9 cellular contexts compared by ENCODE assay signal in genomic region chr19:38675611-38676010, GRCh38. TPM values are rescaled to one million over a fixed set of nuclear protein-coding genes. Genes with fewer than 3 reads are reported as not detected.
DNase-seq lines count a peak whose midpoint lies in the region; ATAC-seq, FAIRE-seq and TF ChIP-seq lines count a peak whose summit lies in the region.
"Had no signal": no experiment of that assay in that cellular context is flagged by ENCODE, and none has a peak within 500 bp of the region (broad histone marks: within the 10 kb centered on the region; RNA-seq: fewer than 3 reads in every experiment).

No MANE protein-coding gene starts in this region.

- 88 to 96% methylated on average over 5 of the region's 5 CpGs for WGBS in pancreas, 2 donors

- TF ChIP-seq CTCF in Peyer's patch (IDR thresholded peaks at IDR 0.05) (peak in 4 of 6 experiments; percentile 23 to 74 (median 66)), pancreas (IDR thresholded peaks at IDR 0.05) (no peak)

- peak overlapping the region in 3 of 4 donors; percentile 11 to 77 (median 70) for H3K4me3 Mint-ChIP-seq in CD4-positive, CD25-positive, alpha-beta regulatory T cell

- H3K4me1 ChIP-seq in CD4-positive, CD25-positive, alpha-beta regulatory T cell (ENCODE audit: control insufficient read depth, insufficient read depth, low read length, poor library complexity, severe bottlenecking), result peaks cover 80% of the 10 kb centered on the region
- H3K4me1 ChIP-seq in Peyer's patch (peaks cover 7 to 89% (median 29%) of the 10 kb centered on the region in 4 donors), pancreas (peaks cover 57 to 62% (median 61%) of the 10 kb centered on the region in 3 donors)

- H3K4me3 ChIP-seq in CD4-positive, CD25-positive, alpha-beta regulatory T cell (ENCODE audit: low read depth, low read length), result peak overlapping the region; percentile 10
- H3K4me3 ChIP-seq in Peyer's patch (no peak overlapping the region), pancreas (no peak overlapping the region)

- peak in 1 of 2 donors; percentile 74 for TF ChIP-seq POLR2A in Peyer's patch (IDR thresholded peaks at IDR 0.05)

- peaks cover 10 to 89% (median 66%) of the 10 kb centered on the region in 4 donors for H3K4me1 Mint-ChIP-seq in CD4-positive, CD25-positive, alpha-beta regulatory T cell

- intact Hi-C loops in pancreas (cut with DNase I), result no loop called here

- H3K27me3 Mint-ChIP-seq in CD4-positive, CD25-positive, alpha-beta regulatory T cell, result no peaks in the 10 kb centered on the region

- H3K36me3 Mint-ChIP-seq in CD4-positive, CD25-positive, alpha-beta regulatory T cell, result peaks cover 16% of the 10 kb centered on the region

- FAIRE-seq in pancreas (lab: Jason Lieb, UNC), result no peak

- H3K9me3 ChIP-seq in CD4-positive, CD25-positive, alpha-beta regulatory T cell (ENCODE audit: control insufficient read depth in 2 of 2, low read length in 2 of 2), result no peaks in the 10 kb centered on the region
- H3K9me3 ChIP-seq in Peyer's patch (no peaks in the 10 kb centered on the region), pancreas (no peaks in the 10 kb centered on the region)

- H3K36me3 ChIP-seq in CD4-positive, CD25-positive, alpha-beta regulatory T cell (ENCODE audit: control insufficient read depth, insufficient read depth, low read length), result no peaks in the 10 kb centered on the region
- H3K36me3 ChIP-seq in Peyer's patch (no peaks in the 10 kb centered on the region), pancreas (no peaks in the 10 kb centered on the region)

- ATAC-seq in CD4-positive, CD25-positive, alpha-beta regulatory T cell (ENCODE audit: low read depth in 2 of 2), result peak; percentile 52 to 54
- ATAC-seq in pancreas (no peak), HG03175 (IDR thresholded peaks at IDR 0.05; ENCODE audit: unreplicated experiment) (no peak), GM18520 (IDR thresholded peaks at IDR 0.05; ENCODE audit: unreplicated experiment) (no peak)

- no peaks in the 10 kb centered on the region for H3K27me3 ChIP-seq in CD4-positive, CD25-positive, alpha-beta regulatory T cell (ENCODE audit: control insufficient read depth, insufficient read depth, low read length)
- H3K27me3 ChIP-seq in Peyer's patch (no peaks in the 10 kb centered on the region), pancreas (no peaks in the 10 kb centered on the region)

- H3K27ac Mint-ChIP-seq in CD4-positive, CD25-positive, alpha-beta regulatory T cell, result peak overlapping the region; percentile 85 to 95 (median 89)

- peak overlapping the region; percentile 60 for H3K27ac ChIP-seq in CD4-positive, CD25-positive, alpha-beta regulatory T cell (ENCODE audit: insufficient read depth, low read length, poor library complexity, severe bottlenecking)
- H3K27ac ChIP-seq in Peyer's patch (peak overlapping the region; percentile 42 to 98 (median 76)), epithelial cell of prostate (peak overlapping the region; percentile 100), pancreas (peak overlapping the region in 3 of 4 donors; percentile 2 to 68 (median 13))

- no peaks in the 10 kb centered on the region for H3K9me3 Mint-ChIP-seq in CD4-positive, CD25-positive, alpha-beta regulatory T cell

- DNase-seq in CD4-positive, CD25-positive, alpha-beta regulatory T cell, result peak in 2 of 3 donors; percentile 19 to 30
- DNase-seq in Peyer's patch (peak in 2 of 3 donors; percentile 80 to 87), epithelial cell of prostate (ENCODE audit: low read depth, low spot score) (no peak), pancreas (peak in 1 of 6 donors; percentile 29), kidney glomerular epithelial cell (lab: John Stamatoyannopoulos, UW) (no peak)
- no peak for DNase-seq in stimulated activated CD4-positive, alpha-beta T cell treated with anti-CD3 and anti-CD28 coated beads, Interleukin-4, amount 100 ng/mL, for 1 hour
- DNase-seq: NCI-H526 had no signal

RNA-seq across cellular contexts. Expression of gene ACTN4, which starts 28.2 kb away (rescaled TPM):
- total RNA-seq in CD4-positive, CD25-positive, alpha-beta regulatory T cell, result 323 TPM
- polyA plus RNA-seq in CD4-positive, CD25-positive, alpha-beta regulatory T cell, result 10 to 100 TPM; 11.2 to 22.2 (median 15.7) TPM
- total RNA-seq in Peyer's patch (1,000 to 10,000 TPM in 1 of 4 donors, 100 to 1,000 TPM in 3; 360 to 1,049 (median 814) TPM), pancreas (100 to 1,000 TPM; 137 to 284 (median 189) TPM)
- polyA plus RNA-seq in pancreas, result 100 to 1,000 TPM in 1 of 2 donors, 10 to 100 TPM in 1; 98.2 to 195 TPM

RNA-seq across cellular contexts. Expression of gene EIF3K, which starts 56.6 kb away (rescaled TPM):
- total RNA-seq in CD4-positive, CD25-positive, alpha-beta regulatory T cell, result 319 TPM
- polyA plus RNA-seq in CD4-positive, CD25-positive, alpha-beta regulatory T cell, result 100 to 1,000 TPM; 429 to 508 (median 476) TPM
- total RNA-seq in Peyer's patch (100 to 1,000 TPM; 314 to 442 (median 369) TPM), pancreas (100 to 1,000 TPM in 5 of 6 donors, 10 to 100 TPM in 1; 93.5 to 140 (median 131) TPM)
- polyA plus RNA-seq in pancreas, result 100 to 1,000 TPM; 107 to 162 TPM

RNA-seq across cellular contexts. Expression of gene MAP4K1, which starts 57.9 kb away (rescaled TPM):
- 310 TPM for total RNA-seq in CD4-positive, CD25-positive, alpha-beta regulatory T cell
- polyA plus RNA-seq in CD4-positive, CD25-positive, alpha-beta regulatory T cell, result 100 to 1,000 TPM; 117 to 164 (median 140) TPM
- 100 to 1,000 TPM in 1 of 4 donors, 10 to 100 TPM in 1, 1 to 10 TPM in 2; 7.0 to 116 (median 10.4) TPM for total RNA-seq in Peyer's patch
- 1 to 10 TPM in 5 of 6 donors, under 1 TPM in 1; 0.79 to 3.8 (median 2.6) TPM for total RNA-seq in pancreas
- 10 to 100 TPM in 1 of 2 donors, 1 to 10 TPM in 1; 2.6 to 43.4 TPM for polyA plus RNA-seq in pancreas

Comparison
In these comparisons a context has a peak if more than half of its experiments do, and no peak if none do; other contexts are left out.
1. ATAC-seq: peak in CD4-positive, CD25-positive, alpha-beta regulatory T cell (2 of 2); none in pancreas (0 of 4), HG03175 (single experiment) and GM18520 (single experiment).
2. DNase-seq: peak in CD4-positive, CD25-positive, alpha-beta regulatory T cell (2 of 3) and Peyer's patch (2 of 3); none in epithelial cell of prostate (single experiment), stimulated activated CD4-positive, alpha-beta T cell treated with anti-CD3 and anti-CD28 coated beads, Interleukin-4, amount 100 ng/mL, for 1 hour (single experiment) and kidney glomerular epithelial cell (single experiment).
3. H3K27ac ChIP-seq: peak in every context shown above with its lines; median percentile 100 in epithelial cell of prostate; 76 in Peyer's patch; 60 in CD4-positive, CD25-positive, alpha-beta regulatory T cell; 13 in pancreas.
4. CTCF ChIP-seq: peak in Peyer's patch (4 of 6); none in pancreas (0 of 4).